Comparison of ENCODE assay signal across 2 cellular contexts in the genomic region with DNA sequence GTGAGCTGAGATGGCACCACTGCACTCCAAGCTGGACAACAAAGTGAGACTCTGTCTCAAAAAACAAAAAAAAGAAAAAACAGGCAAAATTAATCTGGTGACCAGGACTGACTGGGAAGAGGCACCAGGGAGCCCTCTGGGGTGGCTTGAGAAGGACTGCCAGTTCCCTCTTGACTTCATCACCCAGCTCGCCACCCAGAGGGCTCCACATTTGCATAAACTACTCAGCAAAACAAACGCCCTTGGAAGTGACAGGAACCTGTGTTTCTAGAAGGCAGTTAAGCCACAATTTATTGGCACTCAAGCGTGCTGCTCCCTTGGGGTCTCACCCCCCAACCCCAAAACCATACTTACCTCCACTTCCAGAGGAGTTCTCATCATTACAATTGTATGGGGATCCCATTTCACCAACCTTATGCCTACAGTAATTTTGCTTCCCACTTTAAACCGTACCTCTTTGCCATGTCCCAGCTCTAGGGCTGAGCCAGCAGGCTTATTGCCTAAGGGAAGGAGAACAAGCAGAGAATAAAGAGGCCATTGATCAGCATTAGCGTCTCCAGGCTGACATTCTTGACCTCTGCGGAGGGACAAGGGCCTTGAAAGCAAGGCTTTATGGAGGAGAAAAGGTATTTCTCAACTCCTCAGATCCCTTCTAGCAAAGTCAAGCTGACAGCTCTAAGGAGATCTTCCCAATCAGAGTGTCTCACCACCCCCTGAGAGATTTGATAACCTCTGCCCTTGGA.
TF ChIP-seq lines count a peak whose summit lies in the region.

No MANE protein-coding gene starts in this region.

TF ChIP-seq in GM23338, 12 proteins besides CTCF, POLR2A, EP300 and RAD21:
- no peak for TF ChIP-seq EZH2phosphoT487 (IDR thresholded peaks at IDR 0.05; ENCODE audit: unreplicated experiment)
- TF ChIP-seq, protein P1, sequence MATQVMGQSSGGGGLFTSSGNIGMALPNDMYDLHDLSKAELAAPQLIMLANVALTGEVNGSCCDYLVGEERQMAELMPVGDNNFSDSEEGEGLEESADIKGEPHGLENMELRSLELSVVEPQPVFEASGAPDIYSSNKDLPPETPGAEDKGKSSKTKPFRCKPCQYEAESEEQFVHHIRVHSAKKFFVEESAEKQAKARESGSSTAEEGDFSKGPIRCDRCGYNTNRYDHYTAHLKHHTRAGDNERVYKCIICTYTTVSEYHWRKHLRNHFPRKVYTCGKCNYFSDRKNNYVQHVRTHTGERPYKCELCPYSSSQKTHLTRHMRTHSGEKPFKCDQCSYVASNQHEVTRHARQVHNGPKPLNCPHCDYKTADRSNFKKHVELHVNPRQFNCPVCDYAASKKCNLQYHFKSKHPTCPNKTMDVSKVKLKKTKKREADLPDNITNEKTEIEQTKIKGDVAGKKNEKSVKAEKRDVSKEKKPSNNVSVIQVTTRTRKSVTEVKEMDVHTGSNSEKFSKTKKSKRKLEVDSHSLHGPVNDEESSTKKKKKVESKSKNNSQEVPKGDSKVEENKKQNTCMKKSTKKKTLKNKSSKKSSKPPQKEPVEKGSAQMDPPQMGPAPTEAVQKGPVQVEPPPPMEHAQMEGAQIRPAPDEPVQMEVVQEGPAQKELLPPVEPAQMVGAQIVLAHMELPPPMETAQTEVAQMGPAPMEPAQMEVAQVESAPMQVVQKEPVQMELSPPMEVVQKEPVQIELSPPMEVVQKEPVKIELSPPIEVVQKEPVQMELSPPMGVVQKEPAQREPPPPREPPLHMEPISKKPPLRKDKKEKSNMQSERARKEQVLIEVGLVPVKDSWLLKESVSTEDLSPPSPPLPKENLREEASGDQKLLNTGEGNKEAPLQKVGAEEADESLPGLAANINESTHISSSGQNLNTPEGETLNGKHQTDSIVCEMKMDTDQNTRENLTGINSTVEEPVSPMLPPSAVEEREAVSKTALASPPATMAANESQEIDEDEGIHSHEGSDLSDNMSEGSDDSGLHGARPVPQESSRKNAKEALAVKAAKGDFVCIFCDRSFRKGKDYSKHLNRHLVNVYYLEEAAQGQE (IDR thresholded peaks at IDR 0.05; ENCODE audit: unreplicated experiment), result no peak
- TF ChIP-seq POLR2AphosphoS5 (IDR thresholded peaks at IDR 0.05; ENCODE audit: low read depth), result no peak
- TF ChIP-seq, protein P2, sequence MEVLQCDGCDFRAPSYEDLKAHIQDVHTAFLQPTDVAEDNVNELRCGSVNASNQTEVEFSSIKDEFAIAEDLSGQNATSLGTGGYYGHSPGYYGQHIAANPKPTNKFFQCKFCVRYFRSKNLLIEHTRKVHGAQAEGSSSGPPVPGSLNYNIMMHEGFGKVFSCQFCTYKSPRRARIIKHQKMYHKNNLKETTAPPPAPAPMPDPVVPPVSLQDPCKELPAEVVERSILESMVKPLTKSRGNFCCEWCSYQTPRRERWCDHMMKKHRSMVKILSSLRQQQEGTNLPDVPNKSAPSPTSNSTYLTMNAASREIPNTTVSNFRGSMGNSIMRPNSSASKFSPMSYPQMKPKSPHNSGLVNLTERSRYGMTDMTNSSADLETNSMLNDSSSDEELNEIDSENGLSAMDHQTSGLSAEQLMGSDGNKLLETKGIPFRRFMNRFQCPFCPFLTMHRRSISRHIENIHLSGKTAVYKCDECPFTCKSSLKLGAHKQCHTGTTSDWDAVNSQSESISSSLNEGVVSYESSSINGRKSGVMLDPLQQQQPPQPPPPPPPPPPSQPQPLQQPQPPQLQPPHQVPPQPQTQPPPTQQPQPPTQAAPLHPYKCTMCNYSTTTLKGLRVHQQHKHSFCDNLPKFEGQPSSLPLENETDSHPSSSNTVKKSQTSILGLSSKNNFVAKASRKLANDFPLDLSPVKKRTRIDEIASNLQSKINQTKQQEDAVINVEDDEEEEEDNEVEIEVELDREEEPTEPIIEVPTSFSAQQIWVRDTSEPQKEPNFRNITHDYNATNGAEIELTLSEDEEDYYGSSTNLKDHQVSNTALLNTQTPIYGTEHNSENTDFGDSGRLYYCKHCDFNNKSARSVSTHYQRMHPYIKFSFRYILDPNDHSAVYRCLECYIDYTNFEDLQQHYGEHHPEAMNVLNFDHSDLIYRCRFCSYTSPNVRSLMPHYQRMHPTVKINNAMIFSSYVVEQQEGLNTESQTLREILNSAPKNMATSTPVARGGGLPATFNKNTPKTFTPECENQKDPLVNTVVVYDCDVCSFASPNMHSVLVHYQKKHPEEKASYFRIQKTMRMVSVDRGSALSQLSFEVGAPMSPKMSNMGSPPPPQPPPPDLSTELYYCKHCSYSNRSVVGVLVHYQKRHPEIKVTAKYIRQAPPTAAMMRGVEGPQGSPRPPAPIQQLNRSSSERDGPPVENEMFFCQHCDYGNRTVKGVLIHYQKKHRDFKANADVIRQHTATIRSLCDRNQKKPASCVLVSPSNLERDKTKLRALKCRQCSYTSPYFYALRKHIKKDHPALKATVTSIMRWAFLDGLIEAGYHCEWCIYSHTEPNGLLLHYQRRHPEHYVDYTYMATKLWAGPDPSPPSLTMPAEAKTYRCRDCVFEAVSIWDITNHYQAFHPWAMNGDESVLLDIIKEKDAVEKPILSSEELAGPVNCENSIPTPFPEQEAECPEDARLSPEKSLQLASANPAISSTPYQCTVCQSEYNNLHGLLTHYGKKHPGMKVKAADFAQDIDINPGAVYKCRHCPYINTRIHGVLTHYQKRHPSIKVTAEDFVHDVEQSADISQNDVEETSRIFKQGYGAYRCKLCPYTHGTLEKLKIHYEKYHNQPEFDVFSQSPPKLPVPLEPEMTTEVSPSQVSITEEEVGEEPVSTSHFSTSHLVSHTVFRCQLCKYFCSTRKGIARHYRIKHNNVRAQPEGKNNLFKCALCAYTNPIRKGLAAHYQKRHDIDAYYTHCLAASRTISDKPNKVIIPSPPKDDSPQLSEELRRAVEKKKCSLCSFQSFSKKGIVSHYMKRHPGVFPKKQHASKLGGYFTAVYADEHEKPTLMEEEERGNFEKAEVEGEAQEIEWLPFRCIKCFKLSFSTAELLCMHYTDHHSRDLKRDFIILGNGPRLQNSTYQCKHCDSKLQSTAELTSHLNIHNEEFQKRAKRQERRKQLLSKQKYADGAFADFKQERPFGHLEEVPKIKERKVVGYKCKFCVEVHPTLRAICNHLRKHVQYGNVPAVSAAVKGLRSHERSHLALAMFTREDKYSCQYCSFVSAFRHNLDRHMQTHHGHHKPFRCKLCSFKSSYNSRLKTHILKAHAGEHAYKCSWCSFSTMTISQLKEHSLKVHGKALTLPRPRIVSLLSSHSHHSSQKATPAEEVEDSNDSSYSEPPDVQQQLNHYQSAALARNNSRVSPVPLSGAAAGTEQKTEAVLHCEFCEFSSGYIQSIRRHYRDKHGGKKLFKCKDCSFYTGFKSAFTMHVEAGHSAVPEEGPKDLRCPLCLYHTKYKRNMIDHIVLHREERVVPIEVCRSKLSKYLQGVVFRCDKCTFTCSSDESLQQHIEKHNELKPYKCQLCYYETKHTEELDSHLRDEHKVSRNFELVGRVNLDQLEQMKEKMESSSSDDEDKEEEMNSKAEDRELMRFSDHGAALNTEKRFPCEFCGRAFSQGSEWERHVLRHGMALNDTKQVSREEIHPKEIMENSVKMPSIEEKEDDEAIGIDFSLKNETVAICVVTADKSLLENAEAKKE (CRISPR knock-in tag; IDR thresholded peaks at IDR 0.05), result no peak; the same call in 1 of the 2 replicates
- no peak for TF ChIP-seq ZNF331 (CRISPR knock-in tag; IDR thresholded peaks at IDR 0.05; ENCODE audit: low read depth)

TF ChIP-seq in H1, 55 proteins besides CTCF, POLR2A, EP300 and RAD21 (continues in another document):
- TF ChIP-seq PHF8 (conservative IDR thresholded peaks at IDR 0.05; ENCODE audit: low read depth, low read length), result no peak
- no peak for TF ChIP-seq HDAC2 (IDR thresholded peaks at IDR 0.05; ENCODE audit: borderline replicate concordance in 1 of 2, low read depth in 2 of 2, low read length in 2 of 2)
- TF ChIP-seq HDAC6 (IDR thresholded peaks at IDR 0.05; ENCODE audit: low read depth, low read length), result no peak
- no peak for TF ChIP-seq CHD2 (IDR thresholded peaks at IDR 0.05; ENCODE audit: low read length)
- TF ChIP-seq BCL11A (IDR thresholded peaks at IDR 0.05; ENCODE audit: low read depth in 2 of 2, low read length in 2 of 2), result no peak
- no peak for TF ChIP-seq GABPA (IDR thresholded peaks at IDR 0.05; ENCODE audit: borderline replicate concordance, insufficient read depth, low read length)
- TF ChIP-seq POLR2AphosphoS5 (IDR thresholded peaks at IDR 0.05; ENCODE audit: low read depth, low read length), result no peak
- no peak for TF ChIP-seq CBX5 (IDR thresholded peaks at IDR 0.05; ENCODE audit: low read depth, low read length)
- no peak for TF ChIP-seq FOSL1 (IDR thresholded peaks at IDR 0.05; ENCODE audit: insufficient read depth, low read depth, low read length)
- no peak for TF ChIP-seq EZH2 (IDR thresholded peaks at IDR 0.05; ENCODE audit: low read depth, low read length, severe bottlenecking)
- TF ChIP-seq, protein P3, sequence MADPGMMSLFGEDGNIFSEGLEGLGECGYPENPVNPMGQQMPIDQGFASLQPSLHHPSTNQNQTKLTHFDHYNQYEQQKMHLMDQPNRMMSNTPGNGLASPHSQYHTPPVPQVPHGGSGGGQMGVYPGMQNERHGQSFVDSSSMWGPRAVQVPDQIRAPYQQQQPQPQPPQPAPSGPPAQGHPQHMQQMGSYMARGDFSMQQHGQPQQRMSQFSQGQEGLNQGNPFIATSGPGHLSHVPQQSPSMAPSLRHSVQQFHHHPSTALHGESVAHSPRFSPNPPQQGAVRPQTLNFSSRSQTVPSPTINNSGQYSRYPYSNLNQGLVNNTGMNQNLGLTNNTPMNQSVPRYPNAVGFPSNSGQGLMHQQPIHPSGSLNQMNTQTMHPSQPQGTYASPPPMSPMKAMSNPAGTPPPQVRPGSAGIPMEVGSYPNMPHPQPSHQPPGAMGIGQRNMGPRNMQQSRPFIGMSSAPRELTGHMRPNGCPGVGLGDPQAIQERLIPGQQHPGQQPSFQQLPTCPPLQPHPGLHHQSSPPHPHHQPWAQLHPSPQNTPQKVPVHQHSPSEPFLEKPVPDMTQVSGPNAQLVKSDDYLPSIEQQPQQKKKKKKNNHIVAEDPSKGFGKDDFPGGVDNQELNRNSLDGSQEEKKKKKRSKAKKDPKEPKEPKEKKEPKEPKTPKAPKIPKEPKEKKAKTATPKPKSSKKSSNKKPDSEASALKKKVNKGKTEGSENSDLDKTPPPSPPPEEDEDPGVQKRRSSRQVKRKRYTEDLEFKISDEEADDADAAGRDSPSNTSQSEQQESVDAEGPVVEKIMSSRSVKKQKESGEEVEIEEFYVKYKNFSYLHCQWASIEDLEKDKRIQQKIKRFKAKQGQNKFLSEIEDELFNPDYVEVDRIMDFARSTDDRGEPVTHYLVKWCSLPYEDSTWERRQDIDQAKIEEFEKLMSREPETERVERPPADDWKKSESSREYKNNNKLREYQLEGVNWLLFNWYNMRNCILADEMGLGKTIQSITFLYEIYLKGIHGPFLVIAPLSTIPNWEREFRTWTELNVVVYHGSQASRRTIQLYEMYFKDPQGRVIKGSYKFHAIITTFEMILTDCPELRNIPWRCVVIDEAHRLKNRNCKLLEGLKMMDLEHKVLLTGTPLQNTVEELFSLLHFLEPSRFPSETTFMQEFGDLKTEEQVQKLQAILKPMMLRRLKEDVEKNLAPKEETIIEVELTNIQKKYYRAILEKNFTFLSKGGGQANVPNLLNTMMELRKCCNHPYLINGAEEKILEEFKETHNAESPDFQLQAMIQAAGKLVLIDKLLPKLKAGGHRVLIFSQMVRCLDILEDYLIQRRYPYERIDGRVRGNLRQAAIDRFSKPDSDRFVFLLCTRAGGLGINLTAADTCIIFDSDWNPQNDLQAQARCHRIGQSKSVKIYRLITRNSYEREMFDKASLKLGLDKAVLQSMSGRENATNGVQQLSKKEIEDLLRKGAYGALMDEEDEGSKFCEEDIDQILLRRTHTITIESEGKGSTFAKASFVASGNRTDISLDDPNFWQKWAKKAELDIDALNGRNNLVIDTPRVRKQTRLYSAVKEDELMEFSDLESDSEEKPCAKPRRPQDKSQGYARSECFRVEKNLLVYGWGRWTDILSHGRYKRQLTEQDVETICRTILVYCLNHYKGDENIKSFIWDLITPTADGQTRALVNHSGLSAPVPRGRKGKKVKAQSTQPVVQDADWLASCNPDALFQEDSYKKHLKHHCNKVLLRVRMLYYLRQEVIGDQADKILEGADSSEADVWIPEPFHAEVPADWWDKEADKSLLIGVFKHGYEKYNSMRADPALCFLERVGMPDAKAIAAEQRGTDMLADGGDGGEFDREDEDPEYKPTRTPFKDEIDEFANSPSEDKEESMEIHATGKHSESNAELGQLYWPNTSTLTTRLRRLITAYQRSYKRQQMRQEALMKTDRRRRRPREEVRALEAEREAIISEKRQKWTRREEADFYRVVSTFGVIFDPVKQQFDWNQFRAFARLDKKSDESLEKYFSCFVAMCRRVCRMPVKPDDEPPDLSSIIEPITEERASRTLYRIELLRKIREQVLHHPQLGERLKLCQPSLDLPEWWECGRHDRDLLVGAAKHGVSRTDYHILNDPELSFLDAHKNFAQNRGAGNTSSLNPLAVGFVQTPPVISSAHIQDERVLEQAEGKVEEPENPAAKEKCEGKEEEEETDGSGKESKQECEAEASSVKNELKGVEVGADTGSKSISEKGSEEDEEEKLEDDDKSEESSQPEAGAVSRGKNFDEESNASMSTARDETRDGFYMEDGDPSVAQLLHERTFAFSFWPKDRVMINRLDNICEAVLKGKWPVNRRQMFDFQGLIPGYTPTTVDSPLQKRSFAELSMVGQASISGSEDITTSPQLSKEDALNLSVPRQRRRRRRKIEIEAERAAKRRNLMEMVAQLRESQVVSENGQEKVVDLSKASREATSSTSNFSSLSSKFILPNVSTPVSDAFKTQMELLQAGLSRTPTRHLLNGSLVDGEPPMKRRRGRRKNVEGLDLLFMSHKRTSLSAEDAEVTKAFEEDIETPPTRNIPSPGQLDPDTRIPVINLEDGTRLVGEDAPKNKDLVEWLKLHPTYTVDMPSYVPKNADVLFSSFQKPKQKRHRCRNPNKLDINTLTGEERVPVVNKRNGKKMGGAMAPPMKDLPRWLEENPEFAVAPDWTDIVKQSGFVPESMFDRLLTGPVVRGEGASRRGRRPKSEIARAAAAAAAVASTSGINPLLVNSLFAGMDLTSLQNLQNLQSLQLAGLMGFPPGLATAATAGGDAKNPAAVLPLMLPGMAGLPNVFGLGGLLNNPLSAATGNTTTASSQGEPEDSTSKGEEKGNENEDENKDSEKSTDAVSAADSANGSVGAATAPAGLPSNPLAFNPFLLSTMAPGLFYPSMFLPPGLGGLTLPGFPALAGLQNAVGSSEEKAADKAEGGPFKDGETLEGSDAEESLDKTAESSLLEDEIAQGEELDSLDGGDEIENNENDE (IDR thresholded peaks at IDR 0.05; ENCODE audit: insufficient replicate concordance, low read length), result no peak
- TF ChIP-seq, protein P4, sequence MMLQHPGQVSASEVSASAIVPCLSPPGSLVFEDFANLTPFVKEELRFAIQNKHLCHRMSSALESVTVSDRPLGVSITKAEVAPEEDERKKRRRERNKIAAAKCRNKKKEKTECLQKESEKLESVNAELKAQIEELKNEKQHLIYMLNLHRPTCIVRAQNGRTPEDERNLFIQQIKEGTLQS (IDR thresholded peaks at IDR 0.05; ENCODE audit: insufficient read depth, low read depth, low read length), result no peak
- no peak for TF ChIP-seq SUZ12 (IDR thresholded peaks at IDR 0.05; ENCODE audit: low read length)
- TF ChIP-seq POU5F1 (IDR thresholded peaks at IDR 0.05; ENCODE audit: low read depth, low read length), result no peak
- no peak for TF ChIP-seq JUND (IDR thresholded peaks at IDR 0.05; ENCODE audit: low read length)
- TF ChIP-seq, protein P5, sequence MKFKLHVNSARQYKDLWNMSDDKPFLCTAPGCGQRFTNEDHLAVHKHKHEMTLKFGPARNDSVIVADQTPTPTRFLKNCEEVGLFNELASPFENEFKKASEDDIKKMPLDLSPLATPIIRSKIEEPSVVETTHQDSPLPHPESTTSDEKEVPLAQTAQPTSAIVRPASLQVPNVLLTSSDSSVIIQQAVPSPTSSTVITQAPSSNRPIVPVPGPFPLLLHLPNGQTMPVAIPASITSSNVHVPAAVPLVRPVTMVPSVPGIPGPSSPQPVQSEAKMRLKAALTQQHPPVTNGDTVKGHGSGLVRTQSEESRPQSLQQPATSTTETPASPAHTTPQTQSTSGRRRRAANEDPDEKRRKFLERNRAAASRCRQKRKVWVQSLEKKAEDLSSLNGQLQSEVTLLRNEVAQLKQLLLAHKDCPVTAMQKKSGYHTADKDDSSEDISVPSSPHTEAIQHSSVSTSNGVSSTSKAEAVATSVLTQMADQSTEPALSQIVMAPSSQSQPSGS (IDR thresholded peaks at IDR 0.05; ENCODE audit: low read length), result no peak
- TF ChIP-seq GTF2F1 (IDR thresholded peaks at IDR 0.05; ENCODE audit: borderline replicate concordance, low read depth, low read length), result no peak
- TF ChIP-seq NRF1 (IDR thresholded peaks at IDR 0.05; ENCODE audit: low read depth, low read length), result no peak
- TF ChIP-seq YY1 (IDR thresholded peaks at IDR 0.05; ENCODE audit: low read depth, low read length), result no peak
